In genomic region chr13:40975441-40975840, GRCh38 we compare ENCODE assay signal across 11 cellular contexts. TPM values are rescaled to one million over a fixed set of nuclear protein-coding genes. Genes with fewer than 3 reads are reported as not detected.
DNase-seq lines count a peak whose midpoint lies in the region; ATAC-seq and TF ChIP-seq lines count a peak whose summit lies in the region.
"Had no signal": no experiment of that assay in that cellular context is flagged by ENCODE, and none has a peak within 500 bp of the region (broad histone marks: within the 10 kb centered on the region; RNA-seq: fewer than 3 reads in every experiment).

No MANE protein-coding gene starts in this region.

- in situ Hi-C loops in G401 (cut with HindIII; ENCODE audit: low sequenced_read_pairs), result no loop called here

- TF ChIP-seq CTCF in HL-60 (IDR thresholded peaks at IDR 0.05; ENCODE audit: insufficient read depth, low read length) (no peak), nephron (IDR thresholded peaks at IDR 0.05; ENCODE audit: unreplicated experiment in 3 of 3) (no peak)

- peak overlapping the region; percentile 30; the same call in 1 of the 2 replicates for H3K27ac ChIP-seq in HL-60 (replicated peaks)

- intact Hi-C loops in activated CD4-positive, alpha-beta T cell treated with anti-CD3 and anti-CD28 coated beads, Interleukin-2, amount 10 ng/mL, durations not matched to agents 24 days and 14 days (cut with micrococcal nuclease), result loop anchor here (10.0 kb wide), 1 partner anchor 871 kb away; no protein-coding TSS in a partner anchor
- intact Hi-C loops in left cardiac atrium (cut with DNase I), result no loop called here

- no peak overlapping the region for H3K27ac Mint-ChIP-seq in activated CD4-positive, alpha-beta T cell treated with anti-CD3 and anti-CD28 coated beads, Interleukin-2, amount 10 ng/mL, durations not matched to agents 24 days and 14 days
- H3K27ac Mint-ChIP-seq in activated T-helper 17 cell treated with anti-CD3 and anti-CD28 coated beads, Interleukin-2, amount 50 U/mL, for 72 hours, result peak overlapping the region; percentile 85
- H3K27ac Mint-ChIP-seq in nephron, result peak overlapping the region in 2 of 3 experiments; percentile 61 to 90

- DNase-seq in activated CD4-positive, alpha-beta T cell treated with anti-CD3 and anti-CD28 coated beads, Interleukin-2, amount 10 ng/mL, durations not matched to agents 24 days and 14 days, result no peak
- no peak for DNase-seq in activated CD4-positive, alpha-beta T cell treated with anti-CD3 and anti-CD28 coated beads for 48 hours
- DNase-seq in HL-60 (ENCODE audit: low read depth in 1 of 2, low spot score in 1 of 2) (no peak), left cardiac atrium (no peak), NCI-H2081 treated with DMSO at 0.1 percent for 48 hours (lab: John Stamatoyannopoulos, UW) (no peak), G401 (ENCODE audit: low spot score) (no peak)
- DNase-seq: NCI-H2029, occipital lobe had no signal

- H3K4me3 ChIP-seq in HL-60 (replicated peaks; ENCODE audit: insufficient read depth, low read length), result no peak overlapping the region
- H3K4me3 ChIP-seq: lung had no signal

- ATAC-seq in activated T-helper 17 cell treated with anti-CD3 and anti-CD28 coated beads, Interleukin-2, amount 50 U/mL, for 72 hours (replicated peaks), result no peak
- ATAC-seq in left cardiac atrium, result no peak

- no peaks in the 10 kb centered on the region for H3K27me3 ChIP-seq in HL-60 (ENCODE audit: insufficient read depth, poor library complexity, severe bottlenecking)

- H3K9me3 Mint-ChIP-seq in activated CD4-positive, alpha-beta T cell treated with anti-CD3 and anti-CD28 coated beads, Interleukin-2, amount 10 ng/mL, durations not matched to agents 24 days and 14 days, result no peaks in the 10 kb centered on the region
- H3K9me3 Mint-ChIP-seq in activated T-helper 17 cell treated with anti-CD3 and anti-CD28 coated beads, Interleukin-2, amount 50 U/mL, for 72 hours, result no peaks in the 10 kb centered on the region
- no peaks in the 10 kb centered on the region for H3K9me3 Mint-ChIP-seq in nephron

- peak overlapping the region; percentile 69 for H3K4me3 Mint-ChIP-seq in activated CD4-positive, alpha-beta T cell treated with anti-CD3 and anti-CD28 coated beads, Interleukin-2, amount 10 ng/mL, durations not matched to agents 24 days and 14 days
- peak overlapping the region; percentile 98 for H3K4me3 Mint-ChIP-seq in activated T-helper 17 cell treated with anti-CD3 and anti-CD28 coated beads, Interleukin-2, amount 50 U/mL, for 72 hours
- no peak overlapping the region for H3K4me3 Mint-ChIP-seq in nephron

- H3K36me3 Mint-ChIP-seq in activated CD4-positive, alpha-beta T cell treated with anti-CD3 and anti-CD28 coated beads, Interleukin-2, amount 10 ng/mL, durations not matched to agents 24 days and 14 days (ENCODE audit: low read depth), result peaks cover 23% of the 10 kb centered on the region
- peaks cover 70% of the 10 kb centered on the region for H3K36me3 Mint-ChIP-seq in activated T-helper 17 cell treated with anti-CD3 and anti-CD28 coated beads, Interleukin-2, amount 50 U/mL, for 72 hours (ENCODE audit: low read depth)
- H3K36me3 Mint-ChIP-seq in nephron (ENCODE audit: low read depth), result no peaks in the 10 kb centered on the region

- peaks cover 69% of the 10 kb centered on the region for H3K4me1 Mint-ChIP-seq in activated CD4-positive, alpha-beta T cell treated with anti-CD3 and anti-CD28 coated beads, Interleukin-2, amount 10 ng/mL, durations not matched to agents 24 days and 14 days
- peaks cover 75% of the 10 kb centered on the region for H3K4me1 Mint-ChIP-seq in activated T-helper 17 cell treated with anti-CD3 and anti-CD28 coated beads, Interleukin-2, amount 50 U/mL, for 72 hours
- H3K4me1 Mint-ChIP-seq in nephron, result peaks cover 44% of the 10 kb centered on the region

- H3K27me3 Mint-ChIP-seq in activated CD4-positive, alpha-beta T cell treated with anti-CD3 and anti-CD28 coated beads, Interleukin-2, amount 10 ng/mL, durations not matched to agents 24 days and 14 days, result no peaks in the 10 kb centered on the region
- H3K27me3 Mint-ChIP-seq in activated T-helper 17 cell treated with anti-CD3 and anti-CD28 coated beads, Interleukin-2, amount 50 U/mL, for 72 hours, result no peaks in the 10 kb centered on the region
- no peaks in the 10 kb centered on the region for H3K27me3 Mint-ChIP-seq in nephron (ENCODE audit: low read depth)

RNA-seq across cellular contexts. Expression of gene ELF1, which starts 43.7 kb away (rescaled TPM):
- total RNA-seq in activated CD4-positive, alpha-beta T cell treated with anti-CD3 and anti-CD28 coated beads, Interleukin-2, amount 10 ng/mL, durations not matched to agents 24 days and 14 days, result 65.0 and 65.8 TPM in 2 replicates
- total RNA-seq in activated T-helper 17 cell treated with anti-CD3 and anti-CD28 coated beads, Interleukin-2, amount 50 U/mL, for 72 hours, result 10 to 100 TPM; 76.0 to 80.1 TPM
- total RNA-seq in left cardiac atrium, result 10 to 100 TPM; 40.1 to 50.7 TPM
- total RNA-seq in G401 (2014; rRNA removed; shearing (Covaris generic)), result 6.7 and 9.0 TPM in 2 replicates

Comparison
In these comparisons a context has a peak if more than half of its experiments do, and no peak if none do; other contexts are left out.
1. H3K4me3 Mint-ChIP-seq: peak in activated CD4-positive, alpha-beta T cell treated with anti-CD3 and anti-CD28 coated beads, Interleukin-2, amount 10 ng/mL, durations not matched to agents 24 days and 14 days (single experiment) and activated T-helper 17 cell treated with anti-CD3 and anti-CD28 coated beads, Interleukin-2, amount 50 U/mL, for 72 hours (single experiment); none in nephron (0 of 3).